In genomic region chr9:120902824-120903608, GRCh38 we compare ENCODE assay signal across 13 cellular contexts. TPM values are rescaled to one million over a fixed set of nuclear protein-coding genes. Genes with fewer than 3 reads are reported as not detected.
DNase-seq lines count a peak whose midpoint lies in the region; ATAC-seq lines count a peak whose summit lies in the region.
"Had no signal": no experiment of that assay in that cellular context is flagged by ENCODE, and none has a peak within 500 bp of the region (broad histone marks: within the 10 kb centered on the region; RNA-seq: fewer than 3 reads in every experiment).

No MANE protein-coding gene starts in this region.

- H3K36me3 Mint-ChIP-seq in activated CD4-positive, alpha-beta T cell treated with anti-CD3 and anti-CD28 coated beads, Interleukin-2, amount 10 ng/mL, durations not matched to agents 24 days and 14 days (ENCODE audit: low read depth) = peaks cover 92% of the 10 kb centered on the region
- peaks cover 2% of the 10 kb centered on the region for H3K36me3 Mint-ChIP-seq in IgD-negative memory B cell
- peaks cover 99% of the 10 kb centered on the region for H3K36me3 Mint-ChIP-seq in activated T-helper 17 cell treated with anti-CD3 and anti-CD28 coated beads, Interleukin-2, amount 50 U/mL, for 72 hours (ENCODE audit: low read depth)
- H3K36me3 Mint-ChIP-seq in stimulated activated memory B cell treated with anti-CD40 and anti-IgM and Interleukin-4, amounts not matched to agents 10 μg/mL and 1 μg/mL and 100 μg/mL, for 72 hours = peaks cover 56% of the 10 kb centered on the region

- H3K4me1 Mint-ChIP-seq in activated CD4-positive, alpha-beta T cell treated with anti-CD3 and anti-CD28 coated beads, Interleukin-2, amount 10 ng/mL, durations not matched to agents 24 days and 14 days = peaks cover 85% of the 10 kb centered on the region
- H3K4me1 Mint-ChIP-seq in IgD-negative memory B cell = peaks cover 36 to 47% (median 45%) of the 10 kb centered on the region in 3 donors
- H3K4me1 Mint-ChIP-seq in activated T-helper 17 cell treated with anti-CD3 and anti-CD28 coated beads, Interleukin-2, amount 50 U/mL, for 72 hours = peaks cover 55% of the 10 kb centered on the region
- H3K4me1 Mint-ChIP-seq in stimulated activated memory B cell treated with anti-CD40 and anti-IgM and Interleukin-4, amounts not matched to agents 10 μg/mL and 1 μg/mL and 100 μg/mL, for 72 hours = peaks cover 81% of the 10 kb centered on the region

- H3K9me3 Mint-ChIP-seq in activated CD4-positive, alpha-beta T cell treated with anti-CD3 and anti-CD28 coated beads, Interleukin-2, amount 10 ng/mL, durations not matched to agents 24 days and 14 days = no peaks in the 10 kb centered on the region
- H3K9me3 Mint-ChIP-seq in IgD-negative memory B cell = no peaks in the 10 kb centered on the region
- H3K9me3 Mint-ChIP-seq in activated T-helper 17 cell treated with anti-CD3 and anti-CD28 coated beads, Interleukin-2, amount 50 U/mL, for 72 hours = no peaks in the 10 kb centered on the region
- no peaks in the 10 kb centered on the region for H3K9me3 Mint-ChIP-seq in stimulated activated memory B cell treated with anti-CD40 and anti-IgM and Interleukin-4, amounts not matched to agents 10 μg/mL and 1 μg/mL and 100 μg/mL, for 72 hours

- ATAC-seq in activated T-helper 17 cell treated with anti-CD3 and anti-CD28 coated beads, Interleukin-2, amount 50 U/mL, for 72 hours (replicated peaks) = peak; percentile 8
- ATAC-seq in stimulated activated memory B cell treated with anti-CD40 and anti-IgM and Interleukin-4, amounts not matched to agents 10 μg/mL and 1 μg/mL and 100 μg/mL, for 72 hours = no peak
- ATAC-seq in GM21717 (IDR thresholded peaks at IDR 0.05; ENCODE audit: unreplicated experiment) = no peak

- DNase-seq in activated CD4-positive, alpha-beta T cell treated with anti-CD3 and anti-CD28 coated beads, Interleukin-2, amount 10 ng/mL, durations not matched to agents 24 days and 14 days = no peak
- DNase-seq in activated CD4-positive, alpha-beta T cell treated with anti-CD3 and anti-CD28 coated beads for 1 hour = no peak
- DNase-seq in hippocampal formation (lab: John Stamatoyannopoulos, UW) (no peak), DMS 273 treated with DMSO at 0.1 percent for 48 hours (lab: John Stamatoyannopoulos, UW) (no peak)
- DNase-seq: activated CD4-positive, alpha-beta T cell treated with anti-CD3 and anti-CD28 coated beads, Interleukin-2, amount 50 U/mL, for 48 hours; adrenal gland; colonic mucosa; mucosa of descending colon; testis had no signal

- no peaks in the 10 kb centered on the region for H3K27me3 Mint-ChIP-seq in activated CD4-positive, alpha-beta T cell treated with anti-CD3 and anti-CD28 coated beads, Interleukin-2, amount 10 ng/mL, durations not matched to agents 24 days and 14 days
- H3K27me3 Mint-ChIP-seq in IgD-negative memory B cell = no peaks in the 10 kb centered on the region
- no peaks in the 10 kb centered on the region for H3K27me3 Mint-ChIP-seq in activated T-helper 17 cell treated with anti-CD3 and anti-CD28 coated beads, Interleukin-2, amount 50 U/mL, for 72 hours
- no peaks in the 10 kb centered on the region for H3K27me3 Mint-ChIP-seq in stimulated activated memory B cell treated with anti-CD40 and anti-IgM and Interleukin-4, amounts not matched to agents 10 μg/mL and 1 μg/mL and 100 μg/mL, for 72 hours

- H3K4me3 Mint-ChIP-seq in activated CD4-positive, alpha-beta T cell treated with anti-CD3 and anti-CD28 coated beads, Interleukin-2, amount 10 ng/mL, durations not matched to agents 24 days and 14 days = peak overlapping the region; percentile 66
- peak overlapping the region in 3 of 4 donors; percentile 53 to 65 (median 58) for H3K4me3 Mint-ChIP-seq in IgD-negative memory B cell
- H3K4me3 Mint-ChIP-seq in activated T-helper 17 cell treated with anti-CD3 and anti-CD28 coated beads, Interleukin-2, amount 50 U/mL, for 72 hours = peak overlapping the region; percentile 37
- peak overlapping the region; percentile 0 for H3K4me3 Mint-ChIP-seq in stimulated activated memory B cell treated with anti-CD40 and anti-IgM and Interleukin-4, amounts not matched to agents 10 μg/mL and 1 μg/mL and 100 μg/mL, for 72 hours

- intact Hi-C loops in activated CD4-positive, alpha-beta T cell treated with anti-CD3 and anti-CD28 coated beads, Interleukin-2, amount 10 ng/mL, durations not matched to agents 24 days and 14 days (cut with micrococcal nuclease) = no loop called here

- H3K27ac Mint-ChIP-seq in activated CD4-positive, alpha-beta T cell treated with anti-CD3 and anti-CD28 coated beads, Interleukin-2, amount 10 ng/mL, durations not matched to agents 24 days and 14 days = peak overlapping the region; percentile 90
- H3K27ac Mint-ChIP-seq in IgD-negative memory B cell = peak overlapping the region; percentile 23 to 95 (median 83)
- peak overlapping the region; percentile 84 for H3K27ac Mint-ChIP-seq in activated T-helper 17 cell treated with anti-CD3 and anti-CD28 coated beads, Interleukin-2, amount 50 U/mL, for 72 hours
- H3K27ac Mint-ChIP-seq in stimulated activated memory B cell treated with anti-CD40 and anti-IgM and Interleukin-4, amounts not matched to agents 10 μg/mL and 1 μg/mL and 100 μg/mL, for 72 hours = peak overlapping the region; percentile 78

RNA-seq across cellular contexts. Expression of gene TRAF1, which starts 23.6 kb away (rescaled TPM):
- total RNA-seq in activated CD4-positive, alpha-beta T cell treated with anti-CD3 and anti-CD28 coated beads, Interleukin-2, amount 10 ng/mL, durations not matched to agents 24 days and 14 days = 164 and 166 TPM in 2 replicates
- 1.3 TPM for polyA plus RNA-seq in IgD-negative memory B cell
- total RNA-seq in activated T-helper 17 cell treated with anti-CD3 and anti-CD28 coated beads, Interleukin-2, amount 50 U/mL, for 72 hours = 100 to 1,000 TPM in 1 of 2 donors, 10 to 100 TPM in 1; 71.4 to 164 TPM

RNA-seq across cellular contexts. Expression of gene PHF19, which starts 26.0 kb away (rescaled TPM):
- 132 and 144 TPM in 2 replicates for total RNA-seq in activated CD4-positive, alpha-beta T cell treated with anti-CD3 and anti-CD28 coated beads, Interleukin-2, amount 10 ng/mL, durations not matched to agents 24 days and 14 days
- 3.9 TPM for polyA plus RNA-seq in IgD-negative memory B cell
- total RNA-seq in activated T-helper 17 cell treated with anti-CD3 and anti-CD28 coated beads, Interleukin-2, amount 50 U/mL, for 72 hours = 100 to 1,000 TPM; 236 to 258 TPM

Comparison
In these comparisons a context has a peak if more than half of its experiments do, and no peak if none do; other contexts are left out.
1. H3K4me3 Mint-ChIP-seq: peak in every context shown above with its lines; median percentile 66 in activated CD4-positive, alpha-beta T cell treated with anti-CD3 and anti-CD28 coated beads, Interleukin-2, amount 10 ng/mL, durations not matched to agents 24 days and 14 days; 58 in IgD-negative memory B cell; 37 in activated T-helper 17 cell treated with anti-CD3 and anti-CD28 coated beads, Interleukin-2, amount 50 U/mL, for 72 hours; 0 in stimulated activated memory B cell treated with anti-CD40 and anti-IgM and Interleukin-4, amounts not matched to agents 10 μg/mL and 1 μg/mL and 100 μg/mL, for 72 hours.